ENCODE assay signal across 8 cellular contexts in genomic region chr2:159497256-159497655, GRCh38.
DNase-seq lines count a peak whose midpoint lies in the region; ATAC-seq, FAIRE-seq and TF ChIP-seq lines count a peak whose summit lies in the region.

No MANE protein-coding gene starts in this region.

- peaks cover 0 to 21% (median 11%) of the 10 kb centered on the region in 9 donors for H3K9me3 Mint-ChIP-seq in naive thymus-derived CD8-positive, alpha-beta T cell

- DNase-seq in GM12892 (ENCODE audit: insufficient read length) = no peak
- DNase-seq in epidermal melanocyte (ENCODE audit: insufficient read length, low spot score) = peak; percentile 18
- DNase-seq in naive thymus-derived CD8-positive, alpha-beta T cell = no peak
- DNase-seq in NCI-H1417 (lab: John Stamatoyannopoulos, UW) = no peak
- DNase-seq in NK-92 (lab: John Stamatoyannopoulos, UW; ENCODE audit: unreplicated experiment) = no peak
- no peak for DNase-seq in NCI-H1105 (lab: John Stamatoyannopoulos, UW)

- H3K4me3 Mint-ChIP-seq in naive thymus-derived CD8-positive, alpha-beta T cell = peak overlapping the region in 1 of 10 donors; percentile 34

- FAIRE-seq in GM12892 (lab: Jason Lieb, UNC) = peak; percentile 64

- ATAC-seq in naive thymus-derived CD8-positive, alpha-beta T cell = no peak
- no peak for ATAC-seq in GM21528 (IDR thresholded peaks at IDR 0.05; ENCODE audit: low FRiP score, unreplicated experiment)

- H3K27me3 Mint-ChIP-seq in naive thymus-derived CD8-positive, alpha-beta T cell = no peaks in the 10 kb centered on the region

- POLR2A ChIA-PET in naive thymus-derived CD8-positive, alpha-beta T cell (lab: Charles Lee) = no interaction called here

- peaks cover 0 to 18% (median 5%) of the 10 kb centered on the region in 3 donors for H3K36me3 Mint-ChIP-seq in naive thymus-derived CD8-positive, alpha-beta T cell

- H3K27ac Mint-ChIP-seq in naive thymus-derived CD8-positive, alpha-beta T cell = peak overlapping the region in 7 of 10 donors; percentile 6 to 55 (median 38)

- TF ChIP-seq POLR2A in GM12892 (IDR thresholded peaks at IDR 0.05; ENCODE audit: low read depth, low read length) = no peak

- H3K4me1 Mint-ChIP-seq in naive thymus-derived CD8-positive, alpha-beta T cell = peaks cover 5 to 21% (median 11%) of the 10 kb centered on the region in 4 donors

TF ChIP-seq in PFSK-1, 5 proteins besides CTCF, POLR2A, EP300 and RAD21:
- TF ChIP-seq SIN3A (IDR thresholded peaks at IDR 0.05; ENCODE audit: borderline replicate concordance, insufficient read depth, low read length) (0 out of 2 replicates have a peak, but pooled peaks have one; percentile 52), POLR2AphosphoS5 (IDR thresholded peaks at IDR 0.05; ENCODE audit: low read depth, low read length) (no peak), FOXP2 (optimal IDR thresholded peaks at IDR 0.05; ENCODE audit: borderline replicate concordance, extremely low read depth, extremely low read length, insufficient read depth) (no peak), TAF1 (IDR thresholded peaks at IDR 0.05; ENCODE audit: borderline replicate concordance, insufficient read depth, low read length) (no peak)
- TF ChIP-seq, protein P1, sequence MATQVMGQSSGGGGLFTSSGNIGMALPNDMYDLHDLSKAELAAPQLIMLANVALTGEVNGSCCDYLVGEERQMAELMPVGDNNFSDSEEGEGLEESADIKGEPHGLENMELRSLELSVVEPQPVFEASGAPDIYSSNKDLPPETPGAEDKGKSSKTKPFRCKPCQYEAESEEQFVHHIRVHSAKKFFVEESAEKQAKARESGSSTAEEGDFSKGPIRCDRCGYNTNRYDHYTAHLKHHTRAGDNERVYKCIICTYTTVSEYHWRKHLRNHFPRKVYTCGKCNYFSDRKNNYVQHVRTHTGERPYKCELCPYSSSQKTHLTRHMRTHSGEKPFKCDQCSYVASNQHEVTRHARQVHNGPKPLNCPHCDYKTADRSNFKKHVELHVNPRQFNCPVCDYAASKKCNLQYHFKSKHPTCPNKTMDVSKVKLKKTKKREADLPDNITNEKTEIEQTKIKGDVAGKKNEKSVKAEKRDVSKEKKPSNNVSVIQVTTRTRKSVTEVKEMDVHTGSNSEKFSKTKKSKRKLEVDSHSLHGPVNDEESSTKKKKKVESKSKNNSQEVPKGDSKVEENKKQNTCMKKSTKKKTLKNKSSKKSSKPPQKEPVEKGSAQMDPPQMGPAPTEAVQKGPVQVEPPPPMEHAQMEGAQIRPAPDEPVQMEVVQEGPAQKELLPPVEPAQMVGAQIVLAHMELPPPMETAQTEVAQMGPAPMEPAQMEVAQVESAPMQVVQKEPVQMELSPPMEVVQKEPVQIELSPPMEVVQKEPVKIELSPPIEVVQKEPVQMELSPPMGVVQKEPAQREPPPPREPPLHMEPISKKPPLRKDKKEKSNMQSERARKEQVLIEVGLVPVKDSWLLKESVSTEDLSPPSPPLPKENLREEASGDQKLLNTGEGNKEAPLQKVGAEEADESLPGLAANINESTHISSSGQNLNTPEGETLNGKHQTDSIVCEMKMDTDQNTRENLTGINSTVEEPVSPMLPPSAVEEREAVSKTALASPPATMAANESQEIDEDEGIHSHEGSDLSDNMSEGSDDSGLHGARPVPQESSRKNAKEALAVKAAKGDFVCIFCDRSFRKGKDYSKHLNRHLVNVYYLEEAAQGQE (IDR thresholded peaks at IDR 0.05; ENCODE audit: insufficient read depth in 1 of 2, low read depth in 2 of 2, low read length in 2 of 2) = peak in 1 of 2 experiments; percentile 51; a peak in 1 of 4 replicates
